8 cellular contexts compared by ENCODE assay signal in genomic region chr1:117674521-117675400, GRCh38.
DNase-seq lines count a peak whose midpoint lies in the region; ATAC-seq, FAIRE-seq and TF ChIP-seq lines count a peak whose summit lies in the region.

No MANE protein-coding gene starts in this region.

- H2BK15ac ChIP-seq in IMR-90 (ENCODE audit: low read depth, low read length) (peak overlapping the region; percentile 60; the same call in 1 of the 3 replicates), mesenchymal stem cell (ENCODE audit: low read depth, poor library complexity, severe bottlenecking) (peak overlapping the region; percentile 31)

- no peak overlapping the region for H2BK5ac ChIP-seq in IMR-90 (ENCODE audit: low read depth, low read length, poor library complexity, severe bottlenecking)
- H2BK5ac ChIP-seq in mesenchymal stem cell (ENCODE audit: low read depth, low read length, poor library complexity, severe bottlenecking), result no peak overlapping the region

- H3K9me3 ChIP-seq in IMR-90 (ENCODE audit: control insufficient read depth, insufficient read depth, low read length) (no peaks in the 10 kb centered on the region), mesenchymal stem cell (ENCODE audit: control insufficient read depth, low read length) (no peaks in the 10 kb centered on the region)

- peak overlapping the region; percentile 62 for H2AK5ac ChIP-seq in IMR-90 (ENCODE audit: low read depth, low read length)
- H2AK5ac ChIP-seq in mesenchymal stem cell (ENCODE audit: low read length, severe bottlenecking), result no peak overlapping the region

- H3K27me3 ChIP-seq in IMR-90 (ENCODE audit: control insufficient read depth, insufficient read depth, low read length), result no peaks in the 10 kb centered on the region
- H3K27me3 ChIP-seq in mesenchymal stem cell (ENCODE audit: control insufficient read depth in 1 of 2, insufficient read depth in 1 of 2, low read length in 2 of 2), result peaks cover 6 to 10% of the 10 kb centered on the region in 2 experiments

- no peaks in the 10 kb centered on the region for H3K79me1 ChIP-seq in IMR-90 (ENCODE audit: low read depth in 1 of 2, low read length in 2 of 2)
- H3K79me1 ChIP-seq in mesenchymal stem cell (replicated peaks; ENCODE audit: low read length, poor library complexity, severe bottlenecking), result no peaks in the 10 kb centered on the region

- CTCF ChIA-PET in IMR-90 (lab: Yijun Ruan, JAX), result interaction anchor here (0.6 to 1.5 kb wide), 2 partner anchors 13 to 58 kb away, joined by 3 read pairs; no protein-coding TSS in a partner anchor
- CTCF ChIA-PET in activated CD8-positive, alpha-beta memory T cell treated with anti-CD3 and anti-CD28 coated beads, Interleukin-2, amount 10 ng/mL, durations not matched to agents 7 days and 5 days (lab: Charles Lee), result interaction anchor here (0.6 to 7.4 kb wide), 31 partner anchors 9 to 546 kb away, joined by 3 to 113 read pairs (median 5); partner anchors contain the start of gene TENT5C

- H2AFZ ChIP-seq in IMR-90 (replicated peaks; ENCODE audit: low read length, poor library complexity) (peak overlapping the region; percentile 45), mesenchymal stem cell (ENCODE audit: low read depth, low read length) (no peak overlapping the region)

- H3K9ac ChIP-seq in IMR-90 (ENCODE audit: low read depth, low read length) (no peak overlapping the region), mesenchymal stem cell (ENCODE audit: low read length) (peak overlapping the region; percentile 5)

- H4K8ac ChIP-seq in IMR-90 (ENCODE audit: low read depth in 2 of 2, low read length in 2 of 2) (peak overlapping the region in 1 of 2 experiments; percentile 53; a peak in 1 of 4 replicates), mesenchymal stem cell (ENCODE audit: low read length) (no peak overlapping the region)

- H3K4ac ChIP-seq in IMR-90 (ENCODE audit: low read depth, low read length) (peak overlapping the region; percentile 39), mesenchymal stem cell (ENCODE audit: low read depth in 1 of 2, low read length in 2 of 2) (no peak overlapping the region)

- DNase-seq in AML-193 (lab: John Stamatoyannopoulos, UW) (peak; percentile 54 to 63), IMR-90 (peak; percentile 28), mesenchymal stem cell (no peak), medulla oblongata (ENCODE audit: extremely low spot score) (no peak), urothelium cell line (ENCODE audit: low spot score) (no peak)
- DNase-seq in activated CD8-positive, alpha-beta memory T cell treated with anti-CD3 and anti-CD28 coated beads, Interleukin-2, amount 10 ng/mL, durations not matched to agents 7 days and 5 days, result peak; percentile 75

- H3K4me1 ChIP-seq in IMR-90 (ENCODE audit: control insufficient read depth, insufficient read depth, low read length) (peaks cover 12% of the 10 kb centered on the region), mesenchymal stem cell (ENCODE audit: control insufficient read depth, insufficient read depth, low read depth, low read length) (peaks cover 3% of the 10 kb centered on the region)

- peak; percentile 36; the same call in 1 of the 2 replicates for TF ChIP-seq CTCF in IMR-90 (conservative IDR thresholded peaks at IDR 0.05; ENCODE audit: low read depth, low read length)

- dilution Hi-C loops in IMR-90 (cut with HindIII; ENCODE audit: low sequenced_read_pairs, unreplicated experiment), result no loop called here

- no peak overlapping the region for H3K4me3 Mint-ChIP-seq in activated CD8-positive, alpha-beta memory T cell treated with anti-CD3 and anti-CD28 coated beads, Interleukin-2, amount 10 ng/mL, durations not matched to agents 7 days and 5 days

- peak overlapping the region; percentile 70 for H3K27ac Mint-ChIP-seq in activated CD8-positive, alpha-beta memory T cell treated with anti-CD3 and anti-CD28 coated beads, Interleukin-2, amount 10 ng/mL, durations not matched to agents 7 days and 5 days

- no peak overlapping the region for H3K18ac ChIP-seq in IMR-90 (ENCODE audit: low read depth, low read length)
- peak overlapping the region in 1 of 2 experiments; percentile 14 for H3K18ac ChIP-seq in mesenchymal stem cell (ENCODE audit: low read depth in 1 of 2, low read length in 2 of 2)

- in situ Hi-C loops in IMR-90 (cut with MboI; ENCODE audit: low sequenced_read_pairs), result no loop called here

- no peak for TF ChIP-seq POLR2A in IMR-90 (IDR thresholded peaks at IDR 0.05; ENCODE audit: low read depth, low read length)

- ATAC-seq in GM18907 (IDR thresholded peaks at IDR 0.05; ENCODE audit: unreplicated experiment) (peak; percentile 65), IMR-90 (ENCODE audit: low read depth) (no peak), GM18858 (IDR thresholded peaks at IDR 0.05; ENCODE audit: unreplicated experiment) (no peak)
- peak; percentile 86 for ATAC-seq in activated CD8-positive, alpha-beta memory T cell treated with anti-CD3 and anti-CD28 coated beads, Interleukin-2, amount 10 ng/mL, durations not matched to agents 7 days and 5 days

- H3K9me3 Mint-ChIP-seq in activated CD8-positive, alpha-beta memory T cell treated with anti-CD3 and anti-CD28 coated beads, Interleukin-2, amount 10 ng/mL, durations not matched to agents 7 days and 5 days (ENCODE audit: low read depth), result no peaks in the 10 kb centered on the region

- H4K20me1 ChIP-seq in IMR-90 (ENCODE audit: insufficient read depth, low read length), result no peaks in the 10 kb centered on the region; the same call in 1 of the 2 replicates

- no peaks in the 10 kb centered on the region for H3K36me3 Mint-ChIP-seq in activated CD8-positive, alpha-beta memory T cell treated with anti-CD3 and anti-CD28 coated beads, Interleukin-2, amount 10 ng/mL, durations not matched to agents 7 days and 5 days

- no peak overlapping the region for H3K27ac ChIP-seq in IMR-90 (ENCODE audit: insufficient read depth, low read length)
- H3K27ac ChIP-seq in mesenchymal stem cell (ENCODE audit: low read length, poor library complexity, severe bottlenecking), result no peak overlapping the region

- BruUV-seq in IMR-90 (replicated peaks; lab: Mats Ljungman, UMichigan), result no TSS peak

- no peaks in the 10 kb centered on the region for H3K27me3 Mint-ChIP-seq in activated CD8-positive, alpha-beta memory T cell treated with anti-CD3 and anti-CD28 coated beads, Interleukin-2, amount 10 ng/mL, durations not matched to agents 7 days and 5 days

- peaks cover 30% of the 10 kb centered on the region for H3K4me1 Mint-ChIP-seq in activated CD8-positive, alpha-beta memory T cell treated with anti-CD3 and anti-CD28 coated beads, Interleukin-2, amount 10 ng/mL, durations not matched to agents 7 days and 5 days

- H3K14ac ChIP-seq in IMR-90 (replicated peaks; ENCODE audit: low read depth, low read length), result peak overlapping the region; percentile 78
- H3K14ac ChIP-seq in mesenchymal stem cell (ENCODE audit: low read length in 2 of 2), result no peak overlapping the region

- H2BK120ac ChIP-seq in IMR-90 (ENCODE audit: low read depth, low read length) (peak overlapping the region; percentile 54), mesenchymal stem cell (ENCODE audit: low read depth, low read length) (no peak overlapping the region)

- H3K9me1 ChIP-seq in IMR-90 (ENCODE audit: insufficient read depth, low read length), result peaks cover 15% of the 10 kb centered on the region

- H4K5ac ChIP-seq in IMR-90 (ENCODE audit: low read depth, low read length), result no peak overlapping the region

- FAIRE-seq in urothelium cell line (lab: Jason Lieb, UNC), result no peak

- H4K91ac ChIP-seq in IMR-90 (ENCODE audit: insufficient read depth, low read depth, low read length) (peak overlapping the region; percentile 56), mesenchymal stem cell (ENCODE audit: low read length) (peak overlapping the region; percentile 56)

- intact Hi-C loops in IMR-90 (cut with micrococcal nuclease), result loop anchor here (5.0 kb wide), 1 partner anchor 1297 kb away; no protein-coding TSS in a partner anchor

- H3K36me3 ChIP-seq in IMR-90 (ENCODE audit: control insufficient read depth, insufficient read depth, low read length) (no peaks in the 10 kb centered on the region), mesenchymal stem cell (ENCODE audit: control insufficient read depth in 1 of 2, insufficient read depth in 2 of 2, low read depth in 1 of 2, low read length in 2 of 2) (no peaks in the 10 kb centered on the region)

- WGBS in IMR-90 (ENCODE audit: extremely low coverage in 2 of 2, insufficient read length in 1 of 2), 2 experiments, result 88% methylated on average over 3 of the region's 10 CpGs; no CpG with 5 or more reads in 1 of the 2 experiments
- 90% methylated on average over 10 of the region's 10 CpGs for WGBS in mesenchymal stem cell

- peak overlapping the region; percentile 95 for H2BK20ac ChIP-seq in IMR-90 (ENCODE audit: low read depth, low read length)

- H3K4me2 ChIP-seq in IMR-90 (ENCODE audit: low read depth, low read length) (no peak overlapping the region), mesenchymal stem cell (ENCODE audit: low read length, poor library complexity, severe bottlenecking) (no peak overlapping the region)

- H2BK12ac ChIP-seq in mesenchymal stem cell (ENCODE audit: low read length in 2 of 2), result no peak overlapping the region

- H3K23ac ChIP-seq in IMR-90 (ENCODE audit: low read depth, low read length) (peak overlapping the region; percentile 30), mesenchymal stem cell (ENCODE audit: low read length in 2 of 2) (no peak overlapping the region)

- H3K4me3 ChIP-seq in IMR-90 (ENCODE audit: insufficient read depth, low read depth, low read length), result no peak overlapping the region
- H3K4me3 ChIP-seq in mesenchymal stem cell (ENCODE audit: insufficient read depth in 1 of 2, low read depth in 1 of 2, low read length in 2 of 2), result no peak overlapping the region

- TF ChIP-seq RAD21 in IMR-90 (IDR thresholded peaks at IDR 0.05; ENCODE audit: low read length), result no peak

- H2AK9ac ChIP-seq in IMR-90 (replicated peaks; ENCODE audit: low read depth, low read length, poor library complexity), result no peak overlapping the region

- H3K56ac ChIP-seq in IMR-90 (ENCODE audit: extremely low read depth, insufficient read depth, low read length), result no peak overlapping the region

- POLR2A ChIA-PET in IMR-90 (lab: Charles Lee; ENCODE audit: unreplicated experiment), result no interaction called here

TF ChIP-seq in IMR-90, 13 proteins besides CTCF, POLR2A, EP300 and RAD21 (continues in another document):
- TF ChIP-seq FOS (IDR thresholded peaks at IDR 0.05; ENCODE audit: low read depth, low read length), result no peak
- TF ChIP-seq BHLHE40 (IDR thresholded peaks at IDR 0.05; ENCODE audit: low read depth, low read length), result no peak
- no peak for TF ChIP-seq ELK1 (IDR thresholded peaks at IDR 0.05; ENCODE audit: borderline replicate concordance, low read depth, low read length)

Comparison
In these comparisons a context has a peak if more than half of its experiments do, and no peak if none do; other contexts are left out.
1. DNase-seq: peak in AML-193 (2 of 2), IMR-90 (single experiment) and activated CD8-positive, alpha-beta memory T cell treated with anti-CD3 and anti-CD28 coated beads, Interleukin-2, amount 10 ng/mL, durations not matched to agents 7 days and 5 days (single experiment); none in mesenchymal stem cell (single experiment), medulla oblongata (single experiment) and urothelium cell line (single experiment).
2. ATAC-seq: peak in GM18907 (single experiment) and activated CD8-positive, alpha-beta memory T cell treated with anti-CD3 and anti-CD28 coated beads, Interleukin-2, amount 10 ng/mL, durations not matched to agents 7 days and 5 days (single experiment); none in IMR-90 (single experiment) and GM18858 (single experiment).